In the genomic region with DNA sequence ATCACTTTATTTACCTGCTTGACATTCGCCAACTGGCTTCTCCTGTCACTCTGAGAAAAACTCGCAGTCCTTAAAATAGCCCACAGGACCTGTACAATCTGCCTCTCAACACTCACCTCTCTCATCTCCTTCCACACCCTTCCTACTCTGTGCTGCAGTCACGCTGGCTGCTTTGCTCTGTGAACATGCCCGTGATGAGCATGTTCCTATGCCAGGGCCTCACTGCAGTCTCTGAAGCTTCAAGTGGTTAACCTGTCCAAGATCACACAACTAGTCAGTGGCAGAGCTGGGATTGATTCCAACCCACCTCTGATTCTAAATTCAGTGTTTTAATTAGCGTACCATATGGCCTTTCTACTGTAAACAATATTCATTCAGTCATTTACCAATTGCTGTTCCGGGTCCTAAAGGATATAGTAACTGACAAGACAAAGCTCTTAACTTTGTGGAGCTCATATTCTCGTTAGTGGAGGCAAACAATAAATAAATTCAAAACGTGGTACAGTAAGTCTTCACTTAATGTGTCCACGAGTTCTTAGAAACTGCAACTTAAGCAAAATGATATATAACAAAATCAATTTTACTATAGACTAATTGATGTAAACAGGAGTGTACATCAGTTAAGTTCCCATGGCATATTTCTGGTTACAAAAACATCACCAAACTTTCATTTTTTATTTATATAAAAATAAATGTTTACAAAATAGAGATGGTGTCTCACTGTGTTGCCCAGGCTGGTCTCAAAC, we compare ENCODE assay signal across 23 cellular contexts. TPM values are rescaled to one million over a fixed set of nuclear protein-coding genes. Genes with fewer than 3 reads are reported as not detected.
A peak's percentile ranks its signal among the peaks of the same experiment; 100 is the strongest.
DNase-seq lines count a peak whose midpoint lies in the region; ATAC-seq and TF ChIP-seq lines count a peak whose summit lies in the region.
"Had no signal": no experiment of that assay in that cellular context is flagged by ENCODE, and none has a peak within 500 bp of the region (broad histone marks: within the 10 kb centered on the region; RNA-seq: fewer than 3 reads in every experiment).

No MANE protein-coding gene starts in this region.

- H4K20me1 ChIP-seq in GM23338 (replicated peaks; ENCODE audit: insufficient read depth), result no peaks in the 10 kb centered on the region

- no peak for TF ChIP-seq CTCF in right atrium auricular region (IDR thresholded peaks at IDR 0.05)
- TF ChIP-seq CTCF in GM23338 (conservative IDR thresholded peaks at IDR 0.05; ENCODE audit: low read depth in 2 of 2), result no peak

- H3K27ac Mint-ChIP-seq in GM23338, result no peak overlapping the region
- no peak overlapping the region for H3K27ac Mint-ChIP-seq in stimulated activated effector memory CD8-positive, alpha-beta T cell treated with anti-CD3 and anti-CD28 coated beads, Interleukin-12 subunit alpha, Interleukin-12 subunit beta, amount 100 ng/mL, for 72 hours
- H3K27ac Mint-ChIP-seq: B cell, CD14-positive monocyte, HFFc6 had no signal

- intact Hi-C loops in Right ventricle myocardium inferior (cut with DNase I) (loop anchor here (10.0 kb wide), 1 partner anchor 130 kb away; no protein-coding TSS in a partner anchor), left ventricle myocardium superior (cut with micrococcal nuclease) (no loop called here)

- no peak overlapping the region for H3K4me3 Mint-ChIP-seq in GM23338
- H3K4me3 Mint-ChIP-seq in stimulated activated effector memory CD8-positive, alpha-beta T cell treated with anti-CD3 and anti-CD28 coated beads, Interleukin-12 subunit alpha, Interleukin-12 subunit beta, amount 100 ng/mL, for 72 hours, result no peak overlapping the region
- H3K4me3 Mint-ChIP-seq: B cell, CD14-positive monocyte, HFFc6 had no signal

- H3K36me3 ChIP-seq in right atrium auricular region (no peaks in the 10 kb centered on the region), GM23338 (ENCODE audit: insufficient read depth) (no peaks in the 10 kb centered on the region)

- H3K4me3 ChIP-seq in right atrium auricular region (no peak overlapping the region), GM23338 (no peak overlapping the region)
- H3K4me3 ChIP-seq: GM12878, SK-N-MC had no signal

- 0 out of 2 replicates have a peak, but pooled peaks cover 9% of the 10 kb centered on the region for H3K9me2 ChIP-seq in GM23338 (ENCODE audit: insufficient read depth)

- no peaks in the 10 kb centered on the region for H3K9me3 Mint-ChIP-seq in GM23338
- no peaks in the 10 kb centered on the region for H3K9me3 Mint-ChIP-seq in stimulated activated effector memory CD8-positive, alpha-beta T cell treated with anti-CD3 and anti-CD28 coated beads, Interleukin-12 subunit alpha, Interleukin-12 subunit beta, amount 100 ng/mL, for 72 hours
- H3K9me3 Mint-ChIP-seq: HFFc6 had no signal

- no peaks in the 10 kb centered on the region for H3K9me3 ChIP-seq in right atrium auricular region

- H2AFZ ChIP-seq in GM23338, result peak overlapping the region; percentile 80; the same call in 1 of the 2 replicates

- no peaks in the 10 kb centered on the region for H3K4me1 Mint-ChIP-seq in GM23338
- no peaks in the 10 kb centered on the region for H3K4me1 Mint-ChIP-seq in stimulated activated effector memory CD8-positive, alpha-beta T cell treated with anti-CD3 and anti-CD28 coated beads, Interleukin-12 subunit alpha, Interleukin-12 subunit beta, amount 100 ng/mL, for 72 hours

- no peaks in the 10 kb centered on the region for H3K36me3 Mint-ChIP-seq in GM23338 (ENCODE audit: low read depth)
- no peaks in the 10 kb centered on the region for H3K36me3 Mint-ChIP-seq in stimulated activated effector memory CD8-positive, alpha-beta T cell treated with anti-CD3 and anti-CD28 coated beads, Interleukin-12 subunit alpha, Interleukin-12 subunit beta, amount 100 ng/mL, for 72 hours
- H3K36me3 Mint-ChIP-seq: CD14-positive monocyte had no signal

- no peaks in the 10 kb centered on the region for H3K27me3 ChIP-seq in right atrium auricular region
- H3K27me3 ChIP-seq in GM23338 (ENCODE audit: insufficient read depth), result no peaks in the 10 kb centered on the region

- H3K27ac ChIP-seq in right atrium auricular region (no peak overlapping the region), GM23338 (ENCODE audit: low read depth) (no peak overlapping the region)
- H3K27ac ChIP-seq: SK-N-MC had no signal

- no peaks in the 10 kb centered on the region for H3F3A ChIP-seq in GM23338 (replicated peaks; ENCODE audit: low read depth)

- H3K4me1 ChIP-seq in right atrium auricular region, result no peaks in the 10 kb centered on the region
- no peaks in the 10 kb centered on the region for H3K4me1 ChIP-seq in GM23338 (ENCODE audit: insufficient read depth)

- DNase-seq in Right ventricle myocardium inferior (ENCODE audit: missing footprints) (no peak), right atrium auricular region (ENCODE audit: low spot score) (no peak), GM23338 (ENCODE audit: low spot score) (no peak), NCI-H446 treated with DMSO at 0.1 percent for 48 hours (lab: John Stamatoyannopoulos, UW) (peak; percentile 76), left ventricle myocardium superior (peak; percentile 30), AG08395 (ENCODE audit: low spot score) (no peak)
- DNase-seq in activated CD4-positive, alpha-beta T cell treated with anti-CD3 and anti-CD28 coated beads, Interleukin-2, amount 50 U/mL, for 48 hours, result no peak
- no peak for DNase-seq in stimulated activated effector memory CD8-positive, alpha-beta T cell treated with anti-CD3 and anti-CD28 coated beads, Interleukin-12 subunit alpha, Interleukin-12 subunit beta, amount 100 ng/mL, for 72 hours (ENCODE audit: low spot score in 2 of 2)
- DNase-seq: DMS79, H7, HFFc6, KG1, NCI-H1092 treated with DMSO at 0.1 percent for 48 hours, NCI-H146, NCI-H2081, NCI-H748 treated with DMSO at 0.1 percent for 48 hours, OCI-M1, SHP77 treated with DMSO at 0.1 percent for 48 hours, SW 1271 had no signal

- peak; percentile 52 for ATAC-seq in Right ventricle myocardium inferior
- no peak for ATAC-seq in GM23338
- ATAC-seq in left ventricle myocardium superior, result peak; percentile 74
- no peak for ATAC-seq in stimulated activated effector memory CD8-positive, alpha-beta T cell treated with anti-CD3 and anti-CD28 coated beads, Interleukin-12 subunit alpha, Interleukin-12 subunit beta, amount 100 ng/mL, for 72 hours
- ATAC-seq: GM12878 had no signal

- H3K4me2 ChIP-seq in GM23338, result no peak overlapping the region

- H3K79me2 ChIP-seq in GM23338 (replicated peaks; ENCODE audit: insufficient read depth), result no peaks in the 10 kb centered on the region

- H3K27me3 Mint-ChIP-seq in GM23338 (ENCODE audit: insufficient read depth, low read depth, poor library complexity), result no peaks in the 10 kb centered on the region

TF ChIP-seq in GM23338, 12 proteins besides CTCF, POLR2A, EP300 and RAD21 (continues in another document):
- TF ChIP-seq CREB1 (CRISPR knock-in tag; IDR thresholded peaks at IDR 0.05; ENCODE audit: low read depth) (no peak), EZH2phosphoT487 (IDR thresholded peaks at IDR 0.05; ENCODE audit: unreplicated experiment) (no peak), STAT1 (IDR thresholded peaks at IDR 0.05; ENCODE audit: unreplicated experiment) (no peak), ZNF114 (CRISPR knock-in tag; IDR thresholded peaks at IDR 0.05) (no peak), NANOG (IDR thresholded peaks at IDR 0.05; ENCODE audit: borderline replicate concordance) (no peak), ZNF331 (CRISPR knock-in tag; IDR thresholded peaks at IDR 0.05; ENCODE audit: low read depth) (no peak), JUNB (IDR thresholded peaks at IDR 0.05; ENCODE audit: unreplicated experiment) (no peak), EZH2 (IDR thresholded peaks at IDR 0.05; ENCODE audit: low read depth, unreplicated experiment) (no peak)
- TF ChIP-seq, protein P1, sequence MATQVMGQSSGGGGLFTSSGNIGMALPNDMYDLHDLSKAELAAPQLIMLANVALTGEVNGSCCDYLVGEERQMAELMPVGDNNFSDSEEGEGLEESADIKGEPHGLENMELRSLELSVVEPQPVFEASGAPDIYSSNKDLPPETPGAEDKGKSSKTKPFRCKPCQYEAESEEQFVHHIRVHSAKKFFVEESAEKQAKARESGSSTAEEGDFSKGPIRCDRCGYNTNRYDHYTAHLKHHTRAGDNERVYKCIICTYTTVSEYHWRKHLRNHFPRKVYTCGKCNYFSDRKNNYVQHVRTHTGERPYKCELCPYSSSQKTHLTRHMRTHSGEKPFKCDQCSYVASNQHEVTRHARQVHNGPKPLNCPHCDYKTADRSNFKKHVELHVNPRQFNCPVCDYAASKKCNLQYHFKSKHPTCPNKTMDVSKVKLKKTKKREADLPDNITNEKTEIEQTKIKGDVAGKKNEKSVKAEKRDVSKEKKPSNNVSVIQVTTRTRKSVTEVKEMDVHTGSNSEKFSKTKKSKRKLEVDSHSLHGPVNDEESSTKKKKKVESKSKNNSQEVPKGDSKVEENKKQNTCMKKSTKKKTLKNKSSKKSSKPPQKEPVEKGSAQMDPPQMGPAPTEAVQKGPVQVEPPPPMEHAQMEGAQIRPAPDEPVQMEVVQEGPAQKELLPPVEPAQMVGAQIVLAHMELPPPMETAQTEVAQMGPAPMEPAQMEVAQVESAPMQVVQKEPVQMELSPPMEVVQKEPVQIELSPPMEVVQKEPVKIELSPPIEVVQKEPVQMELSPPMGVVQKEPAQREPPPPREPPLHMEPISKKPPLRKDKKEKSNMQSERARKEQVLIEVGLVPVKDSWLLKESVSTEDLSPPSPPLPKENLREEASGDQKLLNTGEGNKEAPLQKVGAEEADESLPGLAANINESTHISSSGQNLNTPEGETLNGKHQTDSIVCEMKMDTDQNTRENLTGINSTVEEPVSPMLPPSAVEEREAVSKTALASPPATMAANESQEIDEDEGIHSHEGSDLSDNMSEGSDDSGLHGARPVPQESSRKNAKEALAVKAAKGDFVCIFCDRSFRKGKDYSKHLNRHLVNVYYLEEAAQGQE (IDR thresholded peaks at IDR 0.05; ENCODE audit: unreplicated experiment), result no peak

RNA-seq across cellular contexts. Expression of a gene that starts 38.9 kb away (rescaled TPM):
- total RNA-seq in Right ventricle myocardium inferior (35.6 TPM), right atrium auricular region (10 to 100 TPM; 28.6 to 31.7 TPM), left ventricle myocardium superior (36.6 TPM)
- total RNA-seq in GM23338 (2014; rRNA removed; shearing (Covaris generic)), result 52.7 and 53.1 TPM in 2 replicates
- 18.8 and 21.5 TPM in 2 replicates for polyA plus RNA-seq in GM23338 (2016; fragmentation: Nextera tagmentation; extraction: Ambion mirVana)

Comparison
In these comparisons a context has a peak if more than half of its experiments do, and no peak if none do; other contexts are left out.
1. DNase-seq: peak in NCI-H446 treated with DMSO at 0.1 percent for 48 hours (single experiment) and left ventricle myocardium superior (single experiment); none in Right ventricle myocardium inferior (single experiment), right atrium auricular region (single experiment), GM23338 (single experiment), activated CD4-positive, alpha-beta T cell treated with anti-CD3 and anti-CD28 coated beads, Interleukin-2, amount 50 U/mL, for 48 hours (0 of 2), stimulated activated effector memory CD8-positive, alpha-beta T cell treated with anti-CD3 and anti-CD28 coated beads, Interleukin-12 subunit alpha, Interleukin-12 subunit beta, amount 100 ng/mL, for 72 hours (0 of 2) and AG08395 (single experiment).
2. ATAC-seq: peak in Right ventricle myocardium inferior (single experiment) and left ventricle myocardium superior (single experiment); none in GM23338 (single experiment) and stimulated activated effector memory CD8-positive, alpha-beta T cell treated with anti-CD3 and anti-CD28 coated beads, Interleukin-12 subunit alpha, Interleukin-12 subunit beta, amount 100 ng/mL, for 72 hours (single experiment).